20 cellular contexts compared by ENCODE assay signal in genomic region chr4:1984406-1985191, GRCh38. TPM values are rescaled to one million over a fixed set of nuclear protein-coding genes. Genes with fewer than 3 reads are reported as not detected.
DNase-seq lines count a peak whose midpoint lies in the region; ATAC-seq, FAIRE-seq and TF ChIP-seq lines count a peak whose summit lies in the region.
"Had no signal": no experiment of that assay in that cellular context is flagged by ENCODE, and none has a peak within 500 bp of the region (broad histone marks: within the 10 kb centered on the region; RNA-seq: fewer than 3 reads in every experiment).

No MANE protein-coding gene starts in this region.

- H4K20me1 ChIP-seq in HCT116 (ENCODE audit: insufficient read depth) (peaks cover 8% of the 10 kb centered on the region; the same call in 1 of the 2 replicates), GM12878 (ENCODE audit: control insufficient read depth, insufficient read depth) (no peaks in the 10 kb centered on the region)

- H2AFZ ChIP-seq in HCT116 (ENCODE audit: low read depth, low read length, poor library complexity, severe bottlenecking) (no peak overlapping the region), GM12878 (ENCODE audit: control insufficient read depth, low read depth, low read length) (no peak overlapping the region), neuronal stem cell (ENCODE audit: low read length) (no peak overlapping the region)
- H2AFZ ChIP-seq: hepatocyte had no signal

- TF ChIP-seq CTCF in activated CD8-positive, alpha-beta T cell treated with anti-CD3 and anti-CD28 coated beads for 36 hours (IDR thresholded peaks at IDR 0.05), result no peak
- TF ChIP-seq CTCF in HCT116 (IDR thresholded peaks at IDR 0.05 in 2 of 3, conservative IDR thresholded peaks at IDR 0.05 in 1 of 3; ENCODE audit: borderline replicate concordance in 1 of 3, insufficient read depth in 1 of 3, low read depth in 2 of 3, low read length in 2 of 3) (no peak), GM12878 (IDR thresholded peaks at IDR 0.05 in 2 of 3, conservative IDR thresholded peaks at IDR 0.05 in 1 of 3; ENCODE audit: control insufficient read depth in 2 of 3, extremely low read depth in 1 of 3, insufficient read depth in 1 of 3, low read depth in 3 of 3, low read length in 3 of 3) (no peak)

- H3K4me3 ChIP-seq in HCT116 (replicated peaks in 1 of 2; ENCODE audit: low read depth in 1 of 2, low read length in 2 of 2), result no peak overlapping the region
- H3K4me3 ChIP-seq in GM12878, result no peak overlapping the region
- H3K4me3 ChIP-seq in neuronal stem cell (ENCODE audit: low read length in 2 of 2), result no peak overlapping the region
- H3K4me3 ChIP-seq: A549, hepatocyte, thyroid gland had no signal

- peak overlapping the region; percentile 41 for H2BK12ac ChIP-seq in neuronal stem cell (ENCODE audit: low read length)

- RAD21 ChIA-PET in HCT116 (lab: Charles Lee; ENCODE audit: low non-redundant PET in 1 of 2, low total read pairs in 2 of 2, uncharacterized antibody in 2 of 2, unreplicated experiment in 2 of 2) (no interaction called here), GM12878 (lab: Charles Lee; ENCODE audit: unreplicated experiment) (no interaction called here)

- peak overlapping the region; percentile 28 for H3K18ac ChIP-seq in neuronal stem cell (ENCODE audit: low read length)

- no peak overlapping the region for H3K23ac ChIP-seq in neuronal stem cell (ENCODE audit: low read depth, low read length, poor library complexity)

- no peak overlapping the region for H3K4me3 Mint-ChIP-seq in activated CD8-positive, alpha-beta T cell treated with anti-CD3 and anti-CD28 coated beads for 36 hours
- no peak overlapping the region for H3K4me3 Mint-ChIP-seq in activated CD8-positive, alpha-beta T cell treated with anti-CD3 and anti-CD28 coated beads, Interleukin-2, amount 10 ng/mL, durations not matched to agents 7 days and 5 days
- H3K4me3 Mint-ChIP-seq: CD8-positive, alpha-beta T cell had no signal

- H3K79me2 ChIP-seq in HCT116 (ENCODE audit: insufficient read depth, low read length) (peaks cover 24% of the 10 kb centered on the region), GM12878 (ENCODE audit: control insufficient read depth, insufficient read depth, low read length) (no peaks in the 10 kb centered on the region)
- H3K79me2 ChIP-seq: hepatocyte had no signal

- TF ChIP-seq POLR2A in HCT116 (IDR thresholded peaks at IDR 0.05; ENCODE audit: borderline replicate concordance, extremely low read depth, insufficient read depth, insufficient read length) (no peak), GM12878 (IDR thresholded peaks at IDR 0.05; ENCODE audit: low read depth, low read length) (peak; percentile 29; the same call in 1 of the 2 replicates)

- no peak overlapping the region for H3K9ac ChIP-seq in HCT116 (ENCODE audit: low read length)
- H3K9ac ChIP-seq in GM12878 (ENCODE audit: control insufficient read depth, insufficient read depth, low read length), result no peak overlapping the region
- no peak overlapping the region for H3K9ac ChIP-seq in neuronal stem cell (ENCODE audit: low read depth, low read length, poor library complexity)

- BruUV-seq in HCT116 (replicated peaks; lab: Mats Ljungman, UMichigan), result no TSS peak
- no TSS peak for BruUV-seq in GM12878 (replicated peaks; lab: Mats Ljungman, UMichigan)

- peaks cover 9% of the 10 kb centered on the region for H3K79me1 ChIP-seq in neuronal stem cell (ENCODE audit: low read depth, low read length)

- peak overlapping the region; percentile 17; the same call in 1 of the 2 replicates for H3K27ac ChIP-seq in HCT116 (ENCODE audit: low read depth, low read length)
- no peak overlapping the region for H3K27ac ChIP-seq in GM12878 (ENCODE audit: control insufficient read depth, insufficient read depth)
- H3K27ac ChIP-seq in neuronal stem cell (replicated peaks; ENCODE audit: low read length), result no peak overlapping the region
- H3K27ac ChIP-seq: A549, hepatocyte, HL-60, thyroid gland had no signal

- intact Hi-C loops in activated CD8-positive, alpha-beta T cell treated with anti-CD3 and anti-CD28 coated beads for 36 hours (cut with micrococcal nuclease), result no loop called here
- intact Hi-C loops in HCT116 (cut with micrococcal nuclease) (no loop called here), GM12878 (cut with micrococcal nuclease; ENCODE audit: unreplicated experiment) (no loop called here), sciatic nerve (cut with DNase I) (no loop called here)

- H3K27me3 ChIP-seq in HCT116 (ENCODE audit: insufficient read depth, low read length), result no peaks in the 10 kb centered on the region
- H3K27me3 ChIP-seq in GM12878 (replicated peaks in 1 of 2; ENCODE audit: control insufficient read depth in 2 of 2, insufficient read depth in 2 of 2, low read length in 1 of 2), result no peaks in the 10 kb centered on the region
- no peaks in the 10 kb centered on the region for H3K27me3 ChIP-seq in neuronal stem cell (ENCODE audit: control insufficient read depth in 3 of 3, insufficient read depth in 3 of 3, low read depth in 1 of 3, low read length in 3 of 3)
- H3K27me3 ChIP-seq: hepatocyte, thyroid gland had no signal

- SMC1A ChIA-PET in GM12878 (lab: Charles Lee; ENCODE audit: uncharacterized antibody, unreplicated experiment), result no interaction called here

- H2BK5ac ChIP-seq in neuronal stem cell (ENCODE audit: low read length), result peak overlapping the region; percentile 39

- no peak overlapping the region for H3K4ac ChIP-seq in neuronal stem cell (ENCODE audit: low read length)

- WGBS in GM12878 (ENCODE audit: insufficient coverage, insufficient replicate concordance, low lambda C conversion rate, missing lambda C conversion rate), result 73% methylated on average over 27 of the region's 27 CpGs
- WGBS in neuronal stem cell (ENCODE audit: extremely low coverage in 2 of 2, insufficient read length in 2 of 2, insufficient replicate concordance in 1 of 2), 2 donors, result no CpG with 5 or more reads among the region's 27 CpGs

- H3K9me3 ChIP-seq in HCT116 (ENCODE audit: control insufficient read depth in 1 of 2, insufficient read depth in 1 of 2, low read depth in 1 of 2, low read length in 2 of 2) (no peaks in the 10 kb centered on the region), GM12878 (replicated peaks; ENCODE audit: control insufficient read depth, insufficient read depth, low read length) (no peaks in the 10 kb centered on the region), neuronal stem cell (replicated peaks in 1 of 2; ENCODE audit: control insufficient read depth in 2 of 2, insufficient read depth in 1 of 2, low read depth in 1 of 2, low read length in 2 of 2) (no peaks in the 10 kb centered on the region)
- H3K9me3 ChIP-seq: A549, thyroid gland had no signal

- peak; percentile 15 for ATAC-seq in activated CD8-positive, alpha-beta T cell treated with anti-CD3 and anti-CD28 coated beads for 36 hours
- no peak for ATAC-seq in activated CD8-positive, alpha-beta T cell treated with anti-CD3 and anti-CD28 coated beads, Interleukin-2, amount 10 ng/mL, durations not matched to agents 7 days and 5 days
- ATAC-seq in HCT116, result 0 out of 2 replicates have a peak, but pooled peaks have one; percentile 8
- peak; percentile 9; the same call in 2 of the 3 replicates for ATAC-seq in GM12878
- ATAC-seq in sciatic nerve, result no peak
- no peak for ATAC-seq in HG03196 (IDR thresholded peaks at IDR 0.05; ENCODE audit: unreplicated experiment)
- ATAC-seq in GM21576 (IDR thresholded peaks at IDR 0.05; ENCODE audit: unreplicated experiment), result no peak
- ATAC-seq: CD8-positive, alpha-beta T cell; left colon; PC-3 had no signal

- H3K27ac Mint-ChIP-seq in activated CD8-positive, alpha-beta T cell treated with anti-CD3 and anti-CD28 coated beads for 36 hours, result no peak overlapping the region
- H3K27ac Mint-ChIP-seq in activated CD8-positive, alpha-beta T cell treated with anti-CD3 and anti-CD28 coated beads, Interleukin-2, amount 10 ng/mL, durations not matched to agents 7 days and 5 days, result no peak overlapping the region
- H3K27ac Mint-ChIP-seq: CD8-positive, alpha-beta T cell had no signal

- H3K4me1 ChIP-seq in HCT116 (ENCODE audit: control insufficient read depth in 1 of 2, insufficient read depth in 2 of 2, low read length in 2 of 2) (peaks cover 4 to 19% of the 10 kb centered on the region in 2 experiments; a peak in 2 of 4 replicates), GM12878 (ENCODE audit: control insufficient read depth, insufficient read depth, low read length) (no peaks in the 10 kb centered on the region), neuronal stem cell (ENCODE audit: control insufficient read depth in 2 of 2, insufficient read depth in 1 of 2, low read depth in 1 of 2, low read length in 2 of 2) (no peaks in the 10 kb centered on the region)
- H3K4me1 ChIP-seq: thyroid gland had no signal

- H3K27me3 Mint-ChIP-seq in activated CD8-positive, alpha-beta T cell treated with anti-CD3 and anti-CD28 coated beads for 36 hours, result no peaks in the 10 kb centered on the region
- H3K27me3 Mint-ChIP-seq in activated CD8-positive, alpha-beta T cell treated with anti-CD3 and anti-CD28 coated beads, Interleukin-2, amount 10 ng/mL, durations not matched to agents 7 days and 5 days (ENCODE audit: low read depth), result no peaks in the 10 kb centered on the region

- no peaks in the 10 kb centered on the region for H3K4me1 Mint-ChIP-seq in activated CD8-positive, alpha-beta T cell treated with anti-CD3 and anti-CD28 coated beads for 36 hours (ENCODE audit: low read depth)
- no peaks in the 10 kb centered on the region for H3K4me1 Mint-ChIP-seq in activated CD8-positive, alpha-beta T cell treated with anti-CD3 and anti-CD28 coated beads, Interleukin-2, amount 10 ng/mL, durations not matched to agents 7 days and 5 days (ENCODE audit: low read depth)

- H2BK120ac ChIP-seq in neuronal stem cell (ENCODE audit: low read depth, low read length), result no peak overlapping the region

- in situ Hi-C loops in GM12878 (cut with MboI), result no loop called here

- no peak overlapping the region for H4K8ac ChIP-seq in neuronal stem cell (ENCODE audit: low read depth, low read length)

- H3K36me3 Mint-ChIP-seq in activated CD8-positive, alpha-beta T cell treated with anti-CD3 and anti-CD28 coated beads for 36 hours (ENCODE audit: low read depth), result peaks cover 10% of the 10 kb centered on the region
- H3K36me3 Mint-ChIP-seq in activated CD8-positive, alpha-beta T cell treated with anti-CD3 and anti-CD28 coated beads, Interleukin-2, amount 10 ng/mL, durations not matched to agents 7 days and 5 days (ENCODE audit: low read depth), result peaks cover 32% of the 10 kb centered on the region

- POLR2A ChIA-PET in activated CD8-positive, alpha-beta T cell treated with anti-CD3 and anti-CD28 coated beads for 36 hours (lab: Charles Lee), result interaction anchor here (1.5 to 3.1 kb wide), 2 partner anchors 12 to 25 kb away, joined by 3 to 8 read pairs; partner anchors contain the start of gene NELFA
- POLR2A ChIA-PET in activated CD8-positive, alpha-beta T cell treated with anti-CD3 and anti-CD28 coated beads, Interleukin-2, amount 10 ng/mL, durations not matched to agents 7 days and 5 days (lab: Charles Lee), result no interaction called here
- POLR2A ChIA-PET in HCT116 (lab: Charles Lee) (no interaction called here), GM12878 (lab: Charles Lee) (no interaction called here)

- H3K36me3 ChIP-seq in HCT116 (ENCODE audit: control insufficient read depth in 1 of 2, insufficient read depth in 2 of 2, low read length in 2 of 2) (peaks cover 34 to 37% of the 10 kb centered on the region in 2 experiments; a peak in 3 of 4 replicates), GM12878 (ENCODE audit: control insufficient read depth in 2 of 2, insufficient read depth in 2 of 2, low read length in 1 of 2) (peaks cover 13 to 53% of the 10 kb centered on the region in 2 experiments; a peak in 3 of 4 replicates), neuronal stem cell (replicated peaks in 1 of 2; ENCODE audit: control insufficient read depth in 2 of 2, insufficient read depth in 2 of 2, low read length in 2 of 2) (peaks cover 56 to 98% of the 10 kb centered on the region in 2 donors)

- H2BK15ac ChIP-seq in neuronal stem cell (ENCODE audit: low read length), result no peak overlapping the region

- TF ChIP-seq EP300 in GM12878 (IDR thresholded peaks at IDR 0.05; ENCODE audit: borderline replicate concordance in 1 of 2, control insufficient read depth in 1 of 2, low read depth in 2 of 2, low read length in 2 of 2), result no peak

- no peaks in the 10 kb centered on the region for H3K9me2 ChIP-seq in HCT116 (ENCODE audit: insufficient read depth)

- no peak for TF ChIP-seq RAD21 in HCT116 (IDR thresholded peaks at IDR 0.05; ENCODE audit: low read depth)
- TF ChIP-seq RAD21 in GM12878 (IDR thresholded peaks at IDR 0.05; ENCODE audit: insufficient read depth, low read depth, low read length), result no peak

- CTCF ChIA-PET in activated CD8-positive, alpha-beta T cell treated with anti-CD3 and anti-CD28 coated beads for 36 hours (lab: Charles Lee), result no interaction called here
- CTCF ChIA-PET in activated CD8-positive, alpha-beta T cell treated with anti-CD3 and anti-CD28 coated beads, Interleukin-2, amount 10 ng/mL, durations not matched to agents 7 days and 5 days (lab: Charles Lee), result interaction anchor here (1.2 kb wide), 1 partner anchor 369 kb away, joined by 3 read pairs; no protein-coding TSS in a partner anchor
- CTCF ChIA-PET in HCT116 (lab: Charles Lee), result no interaction called here
- CTCF ChIA-PET in GM12878 (lab: Yijun Ruan, JAX), result no interaction called here

- no peak for FAIRE-seq in GM12878 (lab: Jason Lieb, UNC)
- FAIRE-seq: A549, GM12892 had no signal

- no peak overlapping the region for H2AK5ac ChIP-seq in neuronal stem cell (ENCODE audit: low read depth, low read length)

- no peaks in the 10 kb centered on the region for H3K9me3 Mint-ChIP-seq in activated CD8-positive, alpha-beta T cell treated with anti-CD3 and anti-CD28 coated beads for 36 hours
- H3K9me3 Mint-ChIP-seq in activated CD8-positive, alpha-beta T cell treated with anti-CD3 and anti-CD28 coated beads, Interleukin-2, amount 10 ng/mL, durations not matched to agents 7 days and 5 days (ENCODE audit: insufficient read depth), result no peaks in the 10 kb centered on the region
- H3K9me3 Mint-ChIP-seq: CD8-positive, alpha-beta T cell had no signal

- no peak overlapping the region for H4K91ac ChIP-seq in neuronal stem cell (ENCODE audit: low read depth, low read length, poor library complexity)

- H3K4me2 ChIP-seq in HCT116 (ENCODE audit: low read length) (no peak overlapping the region), GM12878 (ENCODE audit: control insufficient read depth, insufficient read depth) (no peak overlapping the region), neuronal stem cell (ENCODE audit: insufficient read depth, low read length, poor library complexity, severe bottlenecking) (no peak overlapping the region)
- H3K4me2 ChIP-seq: A549, hepatocyte had no signal

- H3K14ac ChIP-seq in neuronal stem cell (ENCODE audit: low read length), result no peak overlapping the region

- no peak for DNase-seq in activated CD8-positive, alpha-beta T cell treated with anti-CD3 and anti-CD28 coated beads for 36 hours
- no peak for DNase-seq in activated CD8-positive, alpha-beta T cell treated with anti-CD3 and anti-CD28 coated beads, Interleukin-2, amount 10 ng/mL, durations not matched to agents 7 days and 5 days
- DNase-seq in HCT116 (ENCODE audit: low read depth, low spot score) (no peak), GM12878 (ENCODE audit: low read depth, low spot score) (no peak), neuronal stem cell (ENCODE audit: low spot score) (no peak), sciatic nerve (ENCODE audit: low spot score) (no peak)
- DNase-seq: activated CD4-positive, CD25-positive, alpha-beta regulatory T cell; CD8-positive, alpha-beta T cell; NCI-H1417 treated with DMSO at 0.1 percent for 48 hours; PC-3; retina; stimulated activated CD4-positive, alpha-beta T cell treated with anti-CD3 and anti-CD28 coated beads, Interleukin-1b, Interleukin-23, amount 100 ng/mL, for 48 hours had no signal

RNA-seq across cellular contexts. Expression of gene NELFA, which starts 24.2 kb away (rescaled TPM):
- total RNA-seq in activated CD8-positive, alpha-beta T cell treated with anti-CD3 and anti-CD28 coated beads for 36 hours, result 10 to 100 TPM; 43.9 to 46.3 TPM
- 10 to 100 TPM; 32.2 to 35.6 TPM for total RNA-seq in activated CD8-positive, alpha-beta T cell treated with anti-CD3 and anti-CD28 coated beads, Interleukin-2, amount 10 ng/mL, durations not matched to agents 7 days and 5 days
- total RNA-seq in HCT116 (2021; ENCODE audit: unreplicated experiment) (56.1 TPM), GM12878 (2014; rRNA removed) (17.7 and 21.6 TPM in 2 replicates), GM12878 (2014; rRNA removed; fragmentation: Illumina TruSeq; extraction: Trizol) (7.2 and 8.1 TPM in 2 replicates), GM12878 (2021) (33.8 and 35.2 TPM in 2 replicates), sciatic nerve (27.2 TPM)
- 50.8 and 57.2 TPM in 2 replicates for polyA plus RNA-seq in HCT116 (2012)
- total RNA-seq in GM12878 (2013; cell fraction: nucleolus; rRNA removed), result 57.2 and 62.2 TPM in 2 replicates
- polyA plus RNA-seq in GM12878 (2011; ENCODE audit: low read depth), result 7.8 TPM
- polyA plus RNA-seq in GM12878 (2011; rRNA removed) (7.8 and 14.4 TPM in 2 replicates), GM12878 (2014; fragmentation: Illumina TruSeq; extraction: Trizol) (2.6 and 6.5 TPM in 2 replicates), GM12878 (2014; fragmentation: Nextera tagmentation; extraction: Ambion mirVana) (1 to 10 TPM in 1 of 2 experiments, under 1 TPM in 1; 0.39 to 2.2 TPM), GM12878 (2014; rRNA removed) (18.9 and 24.9 TPM in 2 replicates), GM12878 (2016; fragmentation: Nextera tagmentation; extraction: Ambion mirVana) (10 to 100 TPM; 37.3 to 38.6 TPM)
- 16.4 and 22.8 TPM in 2 replicates for polyA plus RNA-seq in GM12878 (2011; cell fraction: cytosol; rRNA removed)
- 61.3 and 74.5 TPM in 2 replicates for polyA plus RNA-seq in GM12878 (2011; cell fraction: nucleus; rRNA removed)
- polyA plus RNA-seq in GM12878 (2012), result 28.2 and 30.0 TPM in 2 replicates
- 7.6 and 15.5 TPM in 2 replicates for polyA minus RNA-seq in GM12878 (2011; rRNA and poly(A)+ RNA removed)
- polyA minus RNA-seq in GM12878 (2011; cell fraction: cytosol; rRNA and poly(A)+ RNA removed), result 11.8 and 13.4 TPM in 2 replicates
- 17.9 and 37.1 TPM in 2 replicates for polyA minus RNA-seq in GM12878 (2011; cell fraction: nucleus; rRNA and poly(A)+ RNA removed)
- 42.9 TPM for polyA plus RNA-seq in neuronal stem cell (2013, experiment 1 of 2)
- polyA plus RNA-seq in neuronal stem cell (2013, experiment 2 of 2), result 44.3 TPM

Comparison
In these comparisons a context has a peak if more than half of its experiments do, and no peak if none do; other contexts are left out.
1. ATAC-seq: peak in activated CD8-positive, alpha-beta T cell treated with anti-CD3 and anti-CD28 coated beads for 36 hours (single experiment), HCT116 (single experiment) and GM12878 (single experiment); none in activated CD8-positive, alpha-beta T cell treated with anti-CD3 and anti-CD28 coated beads, Interleukin-2, amount 10 ng/mL, durations not matched to agents 7 days and 5 days (single experiment), sciatic nerve (single experiment), HG03196 (single experiment) and GM21576 (single experiment).